In the genomic region with DNA sequence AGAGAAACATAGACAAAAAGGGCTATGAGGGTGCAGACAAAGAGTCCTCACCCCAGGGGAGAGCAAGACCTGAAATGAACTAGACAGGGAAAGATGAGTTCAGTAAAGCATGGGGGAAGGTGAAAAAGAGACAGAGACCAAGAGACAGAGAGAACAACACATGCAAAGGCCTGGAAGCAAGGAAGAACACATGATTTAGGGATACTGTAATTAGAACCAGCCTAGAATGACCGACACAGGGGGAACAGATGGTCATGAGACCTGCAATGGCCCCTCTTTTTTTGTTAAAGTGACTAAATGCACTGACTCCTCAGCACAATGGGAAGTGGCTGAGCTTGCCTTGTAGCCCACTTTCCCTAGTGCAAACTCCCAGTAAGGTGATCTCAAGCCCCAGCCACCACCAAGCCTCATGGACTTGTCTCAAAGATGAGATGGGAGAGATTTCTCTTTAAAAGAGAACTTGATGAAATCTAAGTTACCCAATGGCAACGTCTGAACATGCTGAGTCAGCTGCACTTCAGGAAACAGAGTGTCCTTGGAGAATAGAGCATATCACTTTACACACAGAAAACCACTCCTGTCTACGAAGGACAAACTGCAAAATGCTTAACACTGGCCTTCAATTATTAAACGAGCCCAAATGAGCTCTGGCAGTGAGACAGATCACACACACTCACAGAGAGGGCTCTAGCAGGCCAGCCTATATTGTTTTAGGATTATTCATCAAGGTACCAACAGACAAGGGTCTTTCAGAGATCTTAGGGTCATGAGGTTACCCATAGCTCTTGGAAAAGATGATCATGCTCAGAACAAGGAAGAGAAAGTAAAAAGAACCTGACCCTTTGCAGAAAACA, we compare ENCODE assay signal across 11 cellular contexts.
DNase-seq lines count a peak whose midpoint lies in the region; ATAC-seq and TF ChIP-seq lines count a peak whose summit lies in the region.
"Had no signal": no experiment of that assay in that cellular context is flagged by ENCODE, and none has a peak within 500 bp of the region (broad histone marks: within the 10 kb centered on the region; RNA-seq: fewer than 3 reads in every experiment).

No MANE protein-coding gene starts in this region.

- POLR2A ChIA-PET in IMR-90 (lab: Charles Lee; ENCODE audit: unreplicated experiment): no interaction called here

- no peak overlapping the region for H2AK9ac ChIP-seq in IMR-90 (replicated peaks; ENCODE audit: low read depth, low read length, poor library complexity)

- no peak overlapping the region; the same call in 1 of the 2 replicates for H3K18ac ChIP-seq in IMR-90 (ENCODE audit: low read depth, low read length)

- H3K14ac ChIP-seq in IMR-90 (replicated peaks; ENCODE audit: low read depth, low read length): no peak overlapping the region

- H4K8ac ChIP-seq in IMR-90 (ENCODE audit: low read depth in 2 of 2, low read length in 2 of 2): no peak overlapping the region

- H3K4me2 ChIP-seq in IMR-90 (ENCODE audit: low read depth, low read length): no peak overlapping the region

- no peak overlapping the region for H2BK15ac ChIP-seq in IMR-90 (ENCODE audit: low read depth, low read length)

- TF ChIP-seq POLR2A in IMR-90 (IDR thresholded peaks at IDR 0.05; ENCODE audit: low read depth, low read length) (no peak), ovary (IDR thresholded peaks at IDR 0.05) (no peak)

- no peak overlapping the region for H3K56ac ChIP-seq in IMR-90 (ENCODE audit: extremely low read depth, insufficient read depth, low read length)

- H3K4me1 ChIP-seq in IMR-90 (ENCODE audit: control insufficient read depth, insufficient read depth, low read length): peaks cover 5% of the 10 kb centered on the region; the same call in 1 of the 2 replicates
- no peaks in the 10 kb centered on the region for H3K4me1 ChIP-seq in ovary (ENCODE audit: insufficient read depth)

- no peaks in the 10 kb centered on the region for H3K79me1 ChIP-seq in IMR-90 (ENCODE audit: low read depth in 1 of 2, low read length in 2 of 2)

- H3K36me3 ChIP-seq in IMR-90 (ENCODE audit: control insufficient read depth, insufficient read depth, low read length) (no peaks in the 10 kb centered on the region), ovary (no peaks in the 10 kb centered on the region)

- no peak for TF ChIP-seq RAD21 in IMR-90 (IDR thresholded peaks at IDR 0.05; ENCODE audit: low read length)

- no peak for TF ChIP-seq EP300 in ovary (IDR thresholded peaks at IDR 0.05)

- ATAC-seq in IMR-90 (ENCODE audit: low read depth): peak; percentile 58

- intact Hi-C loops in IMR-90 (cut with micrococcal nuclease) (no loop called here), ovary (cut with DNase I) (no loop called here)

- H4K91ac ChIP-seq in IMR-90 (ENCODE audit: insufficient read depth, low read depth, low read length): no peak overlapping the region

- no peak overlapping the region for H2BK20ac ChIP-seq in IMR-90 (ENCODE audit: low read depth, low read length)

- H3K9me3 ChIP-seq in IMR-90 (ENCODE audit: control insufficient read depth, insufficient read depth, low read length) (no peaks in the 10 kb centered on the region), ovary (no peaks in the 10 kb centered on the region)
- H3K9me3 ChIP-seq: heart left ventricle had no signal

- no peak overlapping the region for H2AK5ac ChIP-seq in IMR-90 (ENCODE audit: low read depth, low read length)

- in situ Hi-C loops in IMR-90 (cut with MboI; ENCODE audit: low sequenced_read_pairs): no loop called here

- no peaks in the 10 kb centered on the region for H3K27me3 ChIP-seq in IMR-90 (ENCODE audit: control insufficient read depth, insufficient read depth, low read length)
- H3K27me3 ChIP-seq in ovary: no peaks in the 10 kb centered on the region
- H3K27me3 ChIP-seq: heart left ventricle had no signal

- H3K9me1 ChIP-seq in IMR-90 (ENCODE audit: insufficient read depth, low read length): peaks cover 5% of the 10 kb centered on the region; the same call in 1 of the 2 replicates

- no peak overlapping the region for H3K9ac ChIP-seq in IMR-90 (ENCODE audit: low read depth, low read length)

- CTCF ChIA-PET in IMR-90 (lab: Yijun Ruan, JAX): no interaction called here

- 100% methylated on average over 1 of the region's 4 CpGs; no CpG with 5 or more reads in 1 of the 2 experiments for WGBS in IMR-90 (ENCODE audit: extremely low coverage in 2 of 2, insufficient read length in 1 of 2), 2 experiments
- WGBS in ovary, 3 donors: 18 to 28% (median 20%) methylated on average over 4 of the region's 4 CpGs

- no peak overlapping the region for H2BK120ac ChIP-seq in IMR-90 (ENCODE audit: low read depth, low read length)

- no peak overlapping the region for H4K5ac ChIP-seq in IMR-90 (ENCODE audit: low read depth, low read length)

- BruUV-seq in IMR-90 (replicated peaks; lab: Mats Ljungman, UMichigan): no TSS peak

- H2AFZ ChIP-seq in IMR-90 (replicated peaks; ENCODE audit: low read length, poor library complexity): no peak overlapping the region

- no peak overlapping the region for H3K27ac ChIP-seq in IMR-90 (ENCODE audit: insufficient read depth, low read length)
- H3K27ac ChIP-seq in ovary: no peak overlapping the region

- no peak for TF ChIP-seq CTCF in IMR-90 (conservative IDR thresholded peaks at IDR 0.05; ENCODE audit: low read depth, low read length)
- no peak for TF ChIP-seq CTCF in ovary (IDR thresholded peaks at IDR 0.05)

- H3K4ac ChIP-seq in IMR-90 (ENCODE audit: low read depth, low read length): no peak overlapping the region

- DNase-seq in AML-193 (lab: John Stamatoyannopoulos, UW): peak; percentile 45 to 53
- DNase-seq in IMR-90: peak; percentile 36
- peak; percentile 37 for DNase-seq in brain pericyte (ENCODE audit: low read depth, low spot score)
- DNase-seq in myocyte (ENCODE audit: low read depth): peak; percentile 68
- no peak for DNase-seq in NCI-H82 treated with DMSO at 0.1 percent for 48 hours (lab: John Stamatoyannopoulos, UW; ENCODE audit: unreplicated experiment)
- DNase-seq in NCI-H748 (lab: John Stamatoyannopoulos, UW; ENCODE audit: unreplicated experiment): no peak
- no peak for DNase-seq in ovary
- DNase-seq in NCI-H1930 (lab: John Stamatoyannopoulos, UW): no peak
- DNase-seq: activated CD4-positive, CD25-positive, alpha-beta regulatory T cell; nucleus accumbens had no signal

- H4K20me1 ChIP-seq in IMR-90 (ENCODE audit: insufficient read depth, low read length): no peaks in the 10 kb centered on the region

- dilution Hi-C loops in IMR-90 (cut with HindIII; ENCODE audit: low sequenced_read_pairs, unreplicated experiment): no loop called here

- H3K4me3 ChIP-seq in IMR-90 (ENCODE audit: insufficient read depth, low read depth, low read length) (no peak overlapping the region), ovary (no peak overlapping the region)
- H3K4me3 ChIP-seq: heart left ventricle had no signal

- no peak overlapping the region for H3K23ac ChIP-seq in IMR-90 (ENCODE audit: low read depth, low read length)

- no peak overlapping the region for H2BK5ac ChIP-seq in IMR-90 (ENCODE audit: low read depth, low read length, poor library complexity, severe bottlenecking)

TF ChIP-seq in IMR-90, 13 proteins besides CTCF, POLR2A, EP300 and RAD21:
- TF ChIP-seq RCOR1 (IDR thresholded peaks at IDR 0.05; ENCODE audit: insufficient replicate concordance, low read length) (no peak), MAFK (IDR thresholded peaks at IDR 0.05; ENCODE audit: low read depth, low read length) (peak; percentile 94), SMC3 (IDR thresholded peaks at IDR 0.05; ENCODE audit: low read depth, low read length) (no peak), CEBPB (IDR thresholded peaks at IDR 0.05; ENCODE audit: low read depth, low read length) (no peak), CHD1 (IDR thresholded peaks at IDR 0.05; ENCODE audit: low read depth, low read length) (no peak), FOS (IDR thresholded peaks at IDR 0.05; ENCODE audit: low read depth, low read length) (no peak)

Comparison
In these comparisons a context has a peak if more than half of its experiments do, and no peak if none do; other contexts are left out.
1. DNase-seq: peak in AML-193 (2 of 2), IMR-90 (single experiment), brain pericyte (single experiment) and myocyte (single experiment); none in NCI-H82 treated with DMSO at 0.1 percent for 48 hours (single experiment), NCI-H748 (single experiment), ovary (0 of 5) and NCI-H1930 (0 of 2).